In the genomic region with DNA sequence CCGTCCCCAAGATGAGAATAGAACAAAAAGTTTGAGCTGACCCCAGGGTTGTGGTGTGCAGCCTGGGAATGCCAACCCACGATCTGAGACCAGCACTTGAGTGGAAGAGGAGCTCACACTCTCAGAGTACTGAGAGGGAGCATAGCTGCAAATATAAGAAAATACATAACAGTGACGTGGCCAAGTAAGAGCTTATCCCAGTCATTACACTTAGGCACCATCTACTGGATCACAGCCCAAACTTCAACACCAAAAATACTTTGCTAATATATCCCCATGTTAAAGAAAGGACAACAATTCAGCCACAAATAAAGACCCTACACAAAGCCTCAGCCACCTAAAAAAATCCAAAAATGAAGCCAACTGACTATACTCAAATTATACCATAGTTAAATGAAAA, we compare ENCODE assay signal across 18 cellular contexts. TPM values are rescaled to one million over a fixed set of nuclear protein-coding genes. Genes with fewer than 3 reads are reported as not detected.
"Had no signal": no experiment of that assay in that cellular context is flagged by ENCODE, and none has a peak within 500 bp of the region (broad histone marks: within the 10 kb centered on the region; RNA-seq: fewer than 3 reads in every experiment).

No MANE protein-coding gene starts in this region.

- H3K4me1 Mint-ChIP-seq: activated CD4-positive, alpha-beta T cell treated with anti-CD3 and anti-CD28 coated beads for 36 hours; activated CD8-positive, alpha-beta memory T cell treated with anti-CD3 and anti-CD28 coated beads, Interleukin-2, amount 10 ng/mL, durations not matched to agents 7 days and 5 days; activated naive CD4-positive, alpha-beta T cell treated with anti-CD3 and anti-CD28 coated beads, Interleukin-2, amount 10 ng/mL, durations not matched to agents 7 days and 5 days; nephron; stimulated activated naive B cell treated with anti-CD40 and anti-IgM and Interleukin-4, amounts not matched to agents 10 μg/mL and 1 μg/mL and 100 μg/mL, for 72 hours had no signal

- H3K27me3 Mint-ChIP-seq: activated CD4-positive, alpha-beta memory T cell treated with anti-CD3 and anti-CD28 coated beads for 36 hours; activated CD4-positive, alpha-beta T cell treated with anti-CD3 and anti-CD28 coated beads for 36 hours; activated CD8-positive, alpha-beta memory T cell treated with anti-CD3 and anti-CD28 coated beads, Interleukin-2, amount 10 ng/mL, durations not matched to agents 7 days and 5 days; activated naive CD4-positive, alpha-beta T cell treated with anti-CD3 and anti-CD28 coated beads, Interleukin-2, amount 10 ng/mL, durations not matched to agents 7 days and 5 days had no signal

- ATAC-seq: activated CD4-positive, alpha-beta T cell treated with anti-CD3 and anti-CD28 coated beads for 36 hours; activated CD8-positive, alpha-beta memory T cell treated with anti-CD3 and anti-CD28 coated beads, Interleukin-2, amount 10 ng/mL, durations not matched to agents 7 days and 5 days; left lung; stimulated activated naive B cell treated with anti-CD40 and anti-IgM and Interleukin-4, amounts not matched to agents 10 μg/mL and 1 μg/mL and 100 μg/mL, for 72 hours had no signal

- H3K36me3 Mint-ChIP-seq: activated CD4-positive, alpha-beta memory T cell treated with anti-CD3 and anti-CD28 coated beads for 36 hours; activated CD8-positive, alpha-beta memory T cell treated with anti-CD3 and anti-CD28 coated beads, Interleukin-2, amount 10 ng/mL, durations not matched to agents 7 days and 5 days; activated naive CD4-positive, alpha-beta T cell treated with anti-CD3 and anti-CD28 coated beads, Interleukin-2, amount 10 ng/mL, durations not matched to agents 7 days and 5 days had no signal

- DNase-seq: activated CD4-positive, alpha-beta memory T cell treated with anti-CD3 and anti-CD28 coated beads for 36 hours; activated CD4-positive, alpha-beta T cell treated with anti-CD3 and anti-CD28 coated beads for 36 hours; activated CD8-positive, alpha-beta memory T cell treated with anti-CD3 and anti-CD28 coated beads, Interleukin-2, amount 10 ng/mL, durations not matched to agents 7 days and 5 days; activated naive CD4-positive, alpha-beta T cell treated with anti-CD3 and anti-CD28 coated beads, Interleukin-2, amount 10 ng/mL, durations not matched to agents 7 days and 5 days; activated T-cell treated with anti-CD3 and anti-CD28 coated beads, Interleukin-2, amount 50 U/mL, for 1 hour; kidney; left lung; mesenchymal stem cell; nucleus accumbens; posterior cingulate gyrus; stimulated activated CD4-positive, alpha-beta T cell treated with anti-CD3 and anti-CD28 coated beads, Interleukin-15, amount 100 ng/mL, for 24 hours; stimulated activated CD4-positive, alpha-beta T cell treated with anti-CD3 and anti-CD28 coated beads, Interleukin-4, amount 100 ng/mL, for 1 hour; stimulated activated naive B cell treated with anti-CD40 and anti-IgM and Interleukin-4, amounts not matched to agents 10 μg/mL and 1 μg/mL and 100 μg/mL, for 72 hours; tibial artery had no signal

- H3K4me3 Mint-ChIP-seq: activated CD4-positive, alpha-beta memory T cell treated with anti-CD3 and anti-CD28 coated beads for 36 hours; activated CD4-positive, alpha-beta T cell treated with anti-CD3 and anti-CD28 coated beads for 36 hours; activated CD8-positive, alpha-beta memory T cell treated with anti-CD3 and anti-CD28 coated beads, Interleukin-2, amount 10 ng/mL, durations not matched to agents 7 days and 5 days; activated naive CD4-positive, alpha-beta T cell treated with anti-CD3 and anti-CD28 coated beads, Interleukin-2, amount 10 ng/mL, durations not matched to agents 7 days and 5 days; nephron; stimulated activated naive B cell treated with anti-CD40 and anti-IgM and Interleukin-4, amounts not matched to agents 10 μg/mL and 1 μg/mL and 100 μg/mL, for 72 hours had no signal

- H3K4me3 ChIP-seq: ascending aorta, cardiac muscle cell, left lung, tibial artery had no signal

- H3K9me3 Mint-ChIP-seq: activated naive CD4-positive, alpha-beta T cell treated with anti-CD3 and anti-CD28 coated beads, Interleukin-2, amount 10 ng/mL, durations not matched to agents 7 days and 5 days had no signal

RNA-seq across cellular contexts. Expression of a gene that starts 33.3 kb away (rescaled TPM):
- total RNA-seq: activated CD4-positive, alpha-beta memory T cell treated with anti-CD3 and anti-CD28 coated beads for 36 hours; activated CD4-positive, alpha-beta T cell treated with anti-CD3 and anti-CD28 coated beads for 36 hours; activated CD8-positive, alpha-beta memory T cell treated with anti-CD3 and anti-CD28 coated beads, Interleukin-2, amount 10 ng/mL, durations not matched to agents 7 days and 5 days; ascending aorta; cardiac muscle cell; skeletal muscle tissue had no signal

RNA-seq across cellular contexts. Expression of a gene that starts 49.9 kb away (rescaled TPM):
- total RNA-seq: activated CD4-positive, alpha-beta memory T cell treated with anti-CD3 and anti-CD28 coated beads for 36 hours; activated CD4-positive, alpha-beta T cell treated with anti-CD3 and anti-CD28 coated beads for 36 hours; activated CD8-positive, alpha-beta memory T cell treated with anti-CD3 and anti-CD28 coated beads, Interleukin-2, amount 10 ng/mL, durations not matched to agents 7 days and 5 days; ascending aorta; cardiac muscle cell; left lung; skeletal muscle tissue had no signal
